In the genomic region with DNA sequence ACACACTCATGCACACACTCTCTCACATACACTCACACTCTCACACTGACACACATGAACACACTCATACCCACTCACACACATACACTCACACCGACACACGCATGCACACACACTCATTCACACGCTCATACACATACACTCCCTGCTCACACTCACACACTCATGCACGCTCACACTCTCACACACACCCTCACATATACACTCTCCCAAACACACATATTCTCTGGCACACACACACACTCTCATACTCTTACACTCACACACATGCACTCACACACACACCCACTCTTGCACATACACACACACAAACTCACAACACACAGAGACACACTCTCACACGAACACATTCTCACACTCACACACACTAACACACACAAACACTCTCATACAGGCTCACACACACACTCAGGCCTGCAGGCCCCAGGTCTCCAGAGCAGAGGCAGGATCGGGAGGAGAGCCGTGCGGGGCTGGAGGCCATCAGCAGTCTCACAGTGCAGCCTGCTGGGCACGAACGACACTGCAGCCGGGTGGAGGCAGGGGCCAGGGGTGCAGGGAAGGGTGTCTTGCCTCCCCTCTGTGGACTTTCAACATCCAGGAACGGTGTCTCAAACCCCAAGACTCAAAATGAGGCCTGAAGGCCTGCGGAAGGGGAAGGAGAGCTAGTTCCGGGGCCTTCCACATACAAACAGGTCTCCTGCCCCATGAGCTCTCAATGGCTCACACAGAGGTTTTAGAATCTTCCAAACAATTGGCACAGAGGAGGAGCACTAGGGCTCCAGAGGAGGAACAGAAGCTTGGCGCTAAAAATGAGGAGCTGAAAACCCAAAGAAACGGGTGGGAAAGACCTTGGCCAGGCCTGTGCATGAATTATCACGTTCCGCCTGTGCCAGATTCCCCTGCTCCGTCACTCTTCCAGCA, we compare ENCODE assay signal across 9 cellular contexts.
A peak's percentile ranks its signal among the peaks of the same experiment; 100 is the strongest.
DNase-seq lines count a peak whose midpoint lies in the region; ATAC-seq, FAIRE-seq and TF ChIP-seq lines count a peak whose summit lies in the region.
"Had no signal": no experiment of that assay in that cellular context is flagged by ENCODE, and none has a peak within 500 bp of the region (broad histone marks: within the 10 kb centered on the region; RNA-seq: fewer than 3 reads in every experiment).

No MANE protein-coding gene starts in this region.

- intact Hi-C loops in HepG2 (cut with micrococcal nuclease; ENCODE audit: unreplicated experiment) (loop anchor here (1.0 to 5.0 kb wide), 2 partner anchors 51 to 774 kb away; no protein-coding TSS in a partner anchor), lower leg skin (cut with DNase I; ENCODE audit: low total_unique reads) (no loop called here)

- H3K4me3 ChIP-seq in adipocyte (ENCODE audit: low read length) (no peak overlapping the region), HepG2 (replicated peaks in 1 of 3; ENCODE audit: insufficient read depth in 1 of 3, low read depth in 2 of 3, low read length in 3 of 3) (no peak overlapping the region), lower leg skin (ENCODE audit: low read depth, poor library complexity, severe bottlenecking) (no peak overlapping the region)

- WGBS in HepG2 (ENCODE audit: low lambda C conversion rate): 23% methylated on average over 19 of the region's 19 CpGs
- WGBS in lower leg skin, 2 donors: 58 to 66% methylated on average over 19 of the region's 19 CpGs

- H4K20me1 ChIP-seq in HepG2 (ENCODE audit: insufficient read depth, low read length): no peaks in the 10 kb centered on the region

- no peak for FAIRE-seq in HepG2 (lab: Jason Lieb, UNC)

- TF ChIP-seq RAD21 in HepG2 (CRISPR knock-in tag; IDR thresholded peaks at IDR 0.05): peak; percentile 77

- no peak overlapping the region for H3K4me2 ChIP-seq in HepG2 (ENCODE audit: low read depth, low read length)
- H3K4me2 ChIP-seq: KMS-11 had no signal

- in situ Hi-C loops in HepG2 (cut with HindIII; ENCODE audit: extremely low pct_ligation_motif_present, low pct_unique_long_range_greater_than_20kb): loop anchor here (10.0 kb wide), 1 partner anchor 602 kb away; no protein-coding TSS in a partner anchor

- H3K9ac ChIP-seq in adipocyte (ENCODE audit: low read length): no peak overlapping the region
- H3K9ac ChIP-seq in HepG2 (ENCODE audit: insufficient read depth, low read depth, low read length): no peak overlapping the region
- H3K9ac ChIP-seq: KMS-11 had no signal

- H2AFZ ChIP-seq in HepG2 (ENCODE audit: low read length): no peak overlapping the region

- BruUV-seq in HepG2 (replicated peaks; lab: Mats Ljungman, UMichigan): no TSS peak

- CTCF ChIA-PET in HepG2 (lab: Yijun Ruan, JAX; ENCODE audit: low intra/inter-chr PET ratio, low total read pairs): interaction anchor here (1.0 to 1.8 kb wide), 2 partner anchors 51 to 596 kb away, joined by 3 to 9 read pairs; no protein-coding TSS in a partner anchor

- H3K4me1 ChIP-seq in adipocyte (ENCODE audit: control insufficient read depth, insufficient read depth, low read length): no peaks in the 10 kb centered on the region
- no peaks in the 10 kb centered on the region for H3K4me1 ChIP-seq in HepG2 (ENCODE audit: insufficient read depth, low read length)

- H3K27ac ChIP-seq in HepG2 (ENCODE audit: extremely low read length, insufficient read depth, low read length): no peak overlapping the region
- H3K27ac ChIP-seq: KMS-11 had no signal

- TF ChIP-seq POLR2A in HepG2 (IDR thresholded peaks at IDR 0.05; ENCODE audit: insufficient read depth in 1 of 2, low read depth in 2 of 2, low read length in 2 of 2) (no peak), lower leg skin (IDR thresholded peaks at IDR 0.05) (no peak)

- H3K36me3 ChIP-seq in adipocyte (ENCODE audit: control insufficient read depth, insufficient read depth, low read length, severe bottlenecking) (no peaks in the 10 kb centered on the region), HepG2 (replicated peaks in 1 of 2; ENCODE audit: control insufficient read depth in 1 of 2, insufficient read depth in 2 of 2, low read length in 2 of 2) (no peaks in the 10 kb centered on the region)

- H3K27me3 ChIP-seq in adipocyte (replicated peaks; ENCODE audit: control insufficient read depth, insufficient read depth, low read length) (peaks cover 39% of the 10 kb centered on the region), HepG2 (ENCODE audit: control insufficient read depth in 1 of 2, insufficient read depth in 2 of 2, low read length in 2 of 2) (peaks cover 1 to 6% of the 10 kb centered on the region in 2 experiments; a peak in 2 of 5 replicates)

- peak; percentile 5 for DNase-seq in DMS114 treated with DMSO at 0.1 percent for 48 hours (lab: John Stamatoyannopoulos, UW; ENCODE audit: unreplicated experiment)
- peak; percentile 32 for DNase-seq in HT-29 (ENCODE audit: low spot score)
- peak; percentile 54 for DNase-seq in adipocyte (ENCODE audit: low read depth)
- DNase-seq in HepG2 (ENCODE audit: low spot score): peak; percentile 5
- DNase-seq in NCI-H1436 (lab: John Stamatoyannopoulos, UW): no peak
- DNase-seq in effector CD4-positive, alpha-beta T cell: no peak
- no peak for DNase-seq in lower leg skin (ENCODE audit: low spot score in 2 of 2)
- DNase-seq in NK-92 (lab: John Stamatoyannopoulos, UW; ENCODE audit: unreplicated experiment): no peak

- H3K79me2 ChIP-seq in HepG2 (ENCODE audit: insufficient read depth, low read length): no peaks in the 10 kb centered on the region

- ATAC-seq in HepG2: peak; percentile 98

- TF ChIP-seq CTCF in HepG2 (CRISPR knock-in tag; IDR thresholded peaks at IDR 0.05) (peak; percentile 88), lower leg skin (IDR thresholded peaks at IDR 0.05) (no peak)

- POLR2A ChIA-PET in HepG2 (lab: Yijun Ruan, JAX): no interaction called here

- H3K9me3 ChIP-seq in adipocyte (ENCODE audit: control insufficient read depth, low read length): no peaks in the 10 kb centered on the region
- no peaks in the 10 kb centered on the region for H3K9me3 ChIP-seq in HepG2 (ENCODE audit: low read length)

- TF ChIP-seq EP300 in HepG2 (IDR thresholded peaks at IDR 0.05; ENCODE audit: low read depth in 2 of 2, low read length in 2 of 2) (no peak), HepG2 (CRISPR knock-in tag; IDR thresholded peaks at IDR 0.05; ENCODE audit: borderline replicate concordance) (no peak)

TF ChIP-seq in HepG2, 621 proteins besides CTCF, POLR2A, EP300 and RAD21 (continues in another document):
- TF ChIP-seq, protein P1, sequence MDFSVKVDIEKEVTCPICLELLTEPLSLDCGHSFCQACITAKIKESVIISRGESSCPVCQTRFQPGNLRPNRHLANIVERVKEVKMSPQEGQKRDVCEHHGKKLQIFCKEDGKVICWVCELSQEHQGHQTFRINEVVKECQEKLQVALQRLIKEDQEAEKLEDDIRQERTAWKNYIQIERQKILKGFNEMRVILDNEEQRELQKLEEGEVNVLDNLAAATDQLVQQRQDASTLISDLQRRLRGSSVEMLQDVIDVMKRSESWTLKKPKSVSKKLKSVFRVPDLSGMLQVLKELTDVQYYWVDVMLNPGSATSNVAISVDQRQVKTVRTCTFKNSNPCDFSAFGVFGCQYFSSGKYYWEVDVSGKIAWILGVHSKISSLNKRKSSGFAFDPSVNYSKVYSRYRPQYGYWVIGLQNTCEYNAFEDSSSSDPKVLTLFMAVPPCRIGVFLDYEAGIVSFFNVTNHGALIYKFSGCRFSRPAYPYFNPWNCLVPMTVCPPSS (IDR thresholded peaks at IDR 0.05): peak; percentile 75; the same call in 1 of the 2 replicates
- TF ChIP-seq FOXA1 (IDR thresholded peaks at IDR 0.05): 0 out of 2 replicates have a peak, but pooled peaks have one; percentile 8
- TF ChIP-seq FOXA1 (CRISPR knock-in tag; IDR thresholded peaks at IDR 0.05): no peak
- TF ChIP-seq RAD51 (IDR thresholded peaks at IDR 0.05; ENCODE audit: borderline replicate concordance): 0 out of 2 replicates have a peak, but pooled peaks have one; percentile 4
- peak; percentile 36; the same call in 1 of the 2 replicates for TF ChIP-seq ZFX (CRISPR knock-in tag; IDR thresholded peaks at IDR 0.05; ENCODE audit: low read depth)
- no peak for TF ChIP-seq ZNF891 (CRISPR knock-in tag; IDR thresholded peaks at IDR 0.05)
- peak; percentile 87 for TF ChIP-seq STAG1 (CRISPR knock-in tag; IDR thresholded peaks at IDR 0.05)
- TF ChIP-seq, protein P2, sequence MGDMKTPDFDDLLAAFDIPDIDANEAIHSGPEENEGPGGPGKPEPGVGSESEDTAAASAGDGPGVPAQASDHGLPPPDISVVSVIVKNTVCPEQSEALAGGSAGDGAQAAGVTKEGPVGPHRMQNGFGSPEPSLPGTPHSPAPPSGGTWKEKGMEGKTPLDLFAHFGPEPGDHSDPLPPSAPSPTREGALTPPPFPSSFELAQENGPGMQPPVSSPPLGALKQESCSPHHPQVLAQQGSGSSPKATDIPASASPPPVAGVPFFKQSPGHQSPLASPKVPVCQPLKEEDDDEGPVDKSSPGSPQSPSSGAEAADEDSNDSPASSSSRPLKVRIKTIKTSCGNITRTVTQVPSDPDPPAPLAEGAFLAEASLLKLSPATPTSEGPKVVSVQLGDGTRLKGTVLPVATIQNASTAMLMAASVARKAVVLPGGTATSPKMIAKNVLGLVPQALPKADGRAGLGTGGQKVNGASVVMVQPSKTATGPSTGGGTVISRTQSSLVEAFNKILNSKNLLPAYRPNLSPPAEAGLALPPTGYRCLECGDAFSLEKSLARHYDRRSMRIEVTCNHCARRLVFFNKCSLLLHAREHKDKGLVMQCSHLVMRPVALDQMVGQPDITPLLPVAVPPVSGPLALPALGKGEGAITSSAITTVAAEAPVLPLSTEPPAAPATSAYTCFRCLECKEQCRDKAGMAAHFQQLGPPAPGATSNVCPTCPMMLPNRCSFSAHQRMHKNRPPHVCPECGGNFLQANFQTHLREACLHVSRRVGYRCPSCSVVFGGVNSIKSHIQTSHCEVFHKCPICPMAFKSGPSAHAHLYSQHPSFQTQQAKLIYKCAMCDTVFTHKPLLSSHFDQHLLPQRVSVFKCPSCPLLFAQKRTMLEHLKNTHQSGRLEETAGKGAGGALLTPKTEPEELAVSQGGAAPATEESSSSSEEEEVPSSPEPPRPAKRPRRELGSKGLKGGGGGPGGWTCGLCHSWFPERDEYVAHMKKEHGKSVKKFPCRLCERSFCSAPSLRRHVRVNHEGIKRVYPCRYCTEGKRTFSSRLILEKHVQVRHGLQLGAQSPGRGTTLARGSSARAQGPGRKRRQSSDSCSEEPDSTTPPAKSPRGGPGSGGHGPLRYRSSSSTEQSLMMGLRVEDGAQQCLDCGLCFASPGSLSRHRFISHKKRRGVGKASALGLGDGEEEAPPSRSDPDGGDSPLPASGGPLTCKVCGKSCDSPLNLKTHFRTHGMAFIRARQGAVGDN (CRISPR knock-in tag; IDR thresholded peaks at IDR 0.05): 0 out of 2 replicates have a peak, but pooled peaks have one; percentile 17
- TF ChIP-seq CCDC6 (CRISPR knock-in tag; IDR thresholded peaks at IDR 0.05): no peak
- peak; percentile 15; the same call in 1 of the 2 replicates for TF ChIP-seq NONO (IDR thresholded peaks at IDR 0.05)
- no peak for TF ChIP-seq NONO (CRISPR knock-in tag; conservative IDR thresholded peaks at IDR 0.05)
- no peak for TF ChIP-seq ZNF496 (CRISPR knock-in tag; IDR thresholded peaks at IDR 0.05; ENCODE audit: insufficient replicate concordance)

Comparison
In these comparisons a context has a peak if more than half of its experiments do, and no peak if none do; other contexts are left out.
1. DNase-seq: peak in DMS114 treated with DMSO at 0.1 percent for 48 hours (single experiment), HT-29 (single experiment), adipocyte (single experiment) and HepG2 (single experiment); none in NCI-H1436 (single experiment), effector CD4-positive, alpha-beta T cell (single experiment), lower leg skin (0 of 2) and NK-92 (single experiment).